8 cellular contexts compared by ENCODE assay signal in the genomic region with DNA sequence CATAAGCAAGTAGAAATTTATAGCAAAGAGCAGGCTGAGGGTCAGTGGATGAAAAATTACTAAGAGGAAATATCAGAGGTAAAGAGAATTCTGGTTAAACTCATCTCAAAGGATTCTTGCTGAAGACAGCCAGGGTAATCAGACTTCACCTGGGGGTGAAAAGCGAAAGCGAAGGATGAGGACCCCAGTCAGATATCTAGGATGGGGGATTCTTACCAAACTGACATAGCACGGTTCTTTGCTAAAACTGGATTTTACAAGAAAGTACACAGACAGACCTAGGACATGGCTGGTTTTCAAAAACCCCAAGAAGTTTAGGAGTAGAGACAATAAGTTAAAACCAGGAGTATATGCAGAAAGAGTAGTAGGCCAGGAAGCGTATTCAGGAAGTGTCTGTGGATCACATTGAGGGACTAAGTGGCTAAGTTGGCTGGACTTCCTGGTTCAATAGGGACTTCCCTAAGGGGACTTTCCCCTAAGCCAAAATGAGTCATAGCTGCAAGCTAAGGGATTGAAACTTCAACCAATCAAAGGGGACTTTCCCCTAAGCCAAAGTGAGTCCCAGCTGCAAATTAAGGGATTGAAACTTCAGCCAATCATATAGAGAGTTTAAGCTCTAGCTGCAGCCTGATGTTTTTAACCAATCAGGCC. TPM values are rescaled to one million over a fixed set of nuclear protein-coding genes. Genes with fewer than 3 reads are reported as not detected.
DNase-seq lines count a peak whose midpoint lies in the region; ATAC-seq and TF ChIP-seq lines count a peak whose summit lies in the region.

No MANE protein-coding gene starts in this region.

- ATAC-seq in GM23338, result no peak
- no peak for ATAC-seq in GM19467 (IDR thresholded peaks at IDR 0.05; ENCODE audit: unreplicated experiment)

- DNase-seq in GM10266 (ENCODE audit: extremely low spot score) (peak; percentile 45), GM23338 (ENCODE audit: low spot score) (no peak), SJSA1 (ENCODE audit: low read depth in 1 of 2, low spot score in 2 of 2) (peak in 1 of 2 experiments; percentile 26), glomerular visceral epithelial cell (ENCODE audit: extremely low spot score) (peak; percentile 61), suprapubic skin (ENCODE audit: low spot score in 2 of 2) (no peak), middle frontal gyrus (ENCODE audit: extremely low spot score, low spot score) (no peak), type B pancreatic cell (ENCODE audit: extremely low spot score, unreplicated experiment) (no peak)

- no peaks in the 10 kb centered on the region for H3F3A ChIP-seq in GM23338 (replicated peaks; ENCODE audit: low read depth)

- no peak for TF ChIP-seq POLR2A in suprapubic skin (IDR thresholded peaks at IDR 0.05)

- no peak for TF ChIP-seq EP300 in suprapubic skin (IDR thresholded peaks at IDR 0.05)

- no peaks in the 10 kb centered on the region for H3K79me2 ChIP-seq in GM23338 (replicated peaks; ENCODE audit: insufficient read depth)

- H3K27ac Mint-ChIP-seq in GM23338, result no peak overlapping the region
- no peak overlapping the region for H3K27ac Mint-ChIP-seq in type B pancreatic cell

- H3K9me3 ChIP-seq in SJSA1 (replicated peaks), result peaks cover 4% of the 10 kb centered on the region; the same call in 1 of the 2 replicates
- no peaks in the 10 kb centered on the region for H3K9me3 ChIP-seq in suprapubic skin

- H3K36me3 ChIP-seq in GM23338 (ENCODE audit: insufficient read depth) (no peaks in the 10 kb centered on the region), SJSA1 (no peaks in the 10 kb centered on the region), suprapubic skin (no peaks in the 10 kb centered on the region)

- H2AFZ ChIP-seq in GM23338, result peak overlapping the region; percentile 30; the same call in 1 of the 2 replicates

- 76% methylated on average over 4 of the region's 4 CpGs for WGBS in suprapubic skin

- H3K27ac ChIP-seq in GM23338 (ENCODE audit: low read depth) (no peak overlapping the region), SJSA1 (peak overlapping the region; percentile 42), suprapubic skin (no peak overlapping the region)

- 0 out of 2 replicates have a peak, but pooled peaks cover 4% of the 10 kb centered on the region for H3K9me2 ChIP-seq in GM23338 (ENCODE audit: insufficient read depth)

- H3K4me3 ChIP-seq in GM23338, result no peak overlapping the region
- no peak overlapping the region for H3K4me3 ChIP-seq in SJSA1
- no peak overlapping the region for H3K4me3 ChIP-seq in suprapubic skin

- H3K36me3 Mint-ChIP-seq in GM23338 (ENCODE audit: low read depth), result no peaks in the 10 kb centered on the region; the same call in 2 of the 3 replicates
- no peaks in the 10 kb centered on the region for H3K36me3 Mint-ChIP-seq in type B pancreatic cell

- peaks cover 12% of the 10 kb centered on the region for H3K4me1 ChIP-seq in GM23338 (ENCODE audit: insufficient read depth)
- peaks cover 15% of the 10 kb centered on the region for H3K4me1 ChIP-seq in SJSA1 (replicated peaks)
- peaks cover 20% of the 10 kb centered on the region for H3K4me1 ChIP-seq in suprapubic skin

- H3K4me1 Mint-ChIP-seq in GM23338, result peaks cover 14% of the 10 kb centered on the region
- peaks cover 7% of the 10 kb centered on the region for H3K4me1 Mint-ChIP-seq in type B pancreatic cell (ENCODE audit: unreplicated experiment)

- H3K4me2 ChIP-seq in GM23338, result no peak overlapping the region

- H3K4me3 Mint-ChIP-seq in GM23338 (no peak overlapping the region), type B pancreatic cell (no peak overlapping the region)

- TF ChIP-seq CTCF in GM10266 (IDR thresholded peaks at IDR 0.05; ENCODE audit: control insufficient read depth, insufficient read depth, low read depth, missing control alignments) (no peak), GM23338 (conservative IDR thresholded peaks at IDR 0.05; ENCODE audit: low read depth in 2 of 2) (no peak), suprapubic skin (IDR thresholded peaks at IDR 0.05) (no peak), type B pancreatic cell (conservative IDR thresholded peaks at IDR 0.05) (no peak)

- H3K9me3 Mint-ChIP-seq in GM23338 (peaks cover 4% of the 10 kb centered on the region; the same call in 2 of the 3 replicates), type B pancreatic cell (no peaks in the 10 kb centered on the region)

- H4K20me1 ChIP-seq in GM23338 (replicated peaks; ENCODE audit: insufficient read depth), result no peaks in the 10 kb centered on the region; the same call in 1 of the 2 replicates

- H3K27me3 Mint-ChIP-seq in GM23338 (ENCODE audit: insufficient read depth, low read depth, poor library complexity) (peaks cover 8% of the 10 kb centered on the region), type B pancreatic cell (peaks cover 6% of the 10 kb centered on the region)

- H3K27me3 ChIP-seq in GM23338 (ENCODE audit: insufficient read depth) (peaks cover 15% of the 10 kb centered on the region), SJSA1 (replicated peaks) (no peaks in the 10 kb centered on the region), suprapubic skin (no peaks in the 10 kb centered on the region)

TF ChIP-seq in GM23338, 12 proteins besides CTCF, POLR2A, EP300 and RAD21 (continues in another document):
- TF ChIP-seq REST (IDR thresholded peaks at IDR 0.05; ENCODE audit: unreplicated experiment), result no peak
- no peak for TF ChIP-seq ZNF114 (CRISPR knock-in tag; IDR thresholded peaks at IDR 0.05)
- no peak for TF ChIP-seq STAT1 (IDR thresholded peaks at IDR 0.05; ENCODE audit: unreplicated experiment)

RNA-seq across cellular contexts. Expression of gene CFAP91, which starts 2.4 kb away (rescaled TPM):
- total RNA-seq in GM23338 (2014; rRNA removed; shearing (Covaris generic)), result 3.7 and 4.9 TPM in 2 replicates
- 2.3 and 2.4 TPM in 2 replicates for polyA plus RNA-seq in GM23338 (2016; fragmentation: Nextera tagmentation; extraction: Ambion mirVana)
- total RNA-seq in SJSA1 (2014; rRNA removed; shearing (Covaris generic)), result 0.18 and 0.34 TPM in 2 replicates
- total RNA-seq in suprapubic skin (1 to 10 TPM in 3 of 4 donors, under 1 TPM in 1; 0.34 to 9.5 (median 1.9) TPM), type B pancreatic cell (ENCODE audit: low replicate concordance) (2.1 and 19.0 TPM in 2 replicates)

RNA-seq across cellular contexts. Expression of gene COX17, which starts 23.2 kb away (rescaled TPM):
- total RNA-seq in GM23338 (2014; rRNA removed; shearing (Covaris generic)), result 14.0 and 24.0 TPM in 2 replicates
- polyA plus RNA-seq in GM23338 (2016; fragmentation: Nextera tagmentation; extraction: Ambion mirVana), result 324 and 376 TPM in 2 replicates
- 36.0 and 73.6 TPM in 2 replicates for total RNA-seq in SJSA1 (2014; rRNA removed; shearing (Covaris generic))
- total RNA-seq in suprapubic skin, result 10 to 100 TPM; 22.1 to 29.8 (median 26.0) TPM
- 28.3 and 32.0 TPM in 2 replicates for total RNA-seq in type B pancreatic cell (ENCODE audit: low replicate concordance)

RNA-seq across cellular contexts. Expression of gene POPDC2, which starts 40.0 kb away (rescaled TPM):
- not detected in 2 replicates for total RNA-seq in GM23338 (2014; rRNA removed; shearing (Covaris generic))
- 0.36 and 0.37 TPM in 2 replicates for polyA plus RNA-seq in GM23338 (2016; fragmentation: Nextera tagmentation; extraction: Ambion mirVana)
- 0.97 TPM in 1 of 2 replicates, not detected in the other for total RNA-seq in SJSA1 (2014; rRNA removed; shearing (Covaris generic))
- total RNA-seq in suprapubic skin, result 1 to 10 TPM in 3 of 4 donors, under 1 TPM in 1; 0.68 to 4.5 (median 3.4) TPM
- total RNA-seq in type B pancreatic cell (ENCODE audit: low replicate concordance), result 1.4 and 2.6 TPM in 2 replicates

Comparison
In these comparisons a context has a peak if more than half of its experiments do, and no peak if none do; other contexts are left out.
1. DNase-seq: peak in GM10266 (single experiment) and glomerular visceral epithelial cell (single experiment); none in GM23338 (single experiment), suprapubic skin (0 of 2), middle frontal gyrus (single experiment) and type B pancreatic cell (single experiment).